ENCODE assay signal across 16 cellular contexts in the genomic region with DNA sequence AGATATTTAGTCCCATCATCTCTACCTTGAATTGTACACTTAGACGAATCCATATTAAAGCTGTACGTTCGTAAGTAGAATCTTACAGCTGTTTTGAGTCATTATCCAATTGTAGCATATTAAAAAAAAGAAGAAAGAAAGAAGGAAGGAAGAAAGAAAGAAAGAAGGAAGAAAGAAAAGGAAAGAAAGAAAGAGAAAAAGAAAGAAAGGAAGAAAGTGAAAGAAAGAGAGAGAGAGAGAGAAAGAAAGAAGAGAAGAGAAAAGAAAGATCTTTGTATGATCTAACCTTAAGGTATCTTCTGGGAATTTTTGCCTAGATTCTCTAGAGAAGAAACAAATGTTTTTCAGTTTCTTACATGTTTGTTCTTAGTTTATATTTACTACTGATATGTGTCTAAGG. TPM values are rescaled to one million over a fixed set of nuclear protein-coding genes. Genes with fewer than 3 reads are reported as not detected.
DNase-seq lines count a peak whose midpoint lies in the region; TF ChIP-seq lines count a peak whose summit lies in the region.
"Had no signal": no experiment of that assay in that cellular context is flagged by ENCODE, and none has a peak within 500 bp of the region (broad histone marks: within the 10 kb centered on the region; RNA-seq: fewer than 3 reads in every experiment).

No MANE protein-coding gene starts in this region.

- no peak overlapping the region for H3K18ac ChIP-seq in mesenchymal stem cell (ENCODE audit: low read depth in 1 of 2, low read length in 2 of 2)

- no peaks in the 10 kb centered on the region for H3K9me3 ChIP-seq in MG63
- no peaks in the 10 kb centered on the region for H3K9me3 ChIP-seq in mesenchymal stem cell (ENCODE audit: control insufficient read depth, low read length)
- no peaks in the 10 kb centered on the region for H3K9me3 ChIP-seq in thyroid gland

- H3K27me3 ChIP-seq in MG63 = no peaks in the 10 kb centered on the region
- no peaks in the 10 kb centered on the region for H3K27me3 ChIP-seq in mesenchymal stem cell (ENCODE audit: control insufficient read depth in 1 of 2, insufficient read depth in 1 of 2, low read length in 2 of 2)
- no peaks in the 10 kb centered on the region for H3K27me3 ChIP-seq in thyroid gland

- H3K4me1 ChIP-seq in mesenchymal stem cell (ENCODE audit: control insufficient read depth, insufficient read depth, low read depth, low read length) (peaks cover 1% of the 10 kb centered on the region), thyroid gland (no peaks in the 10 kb centered on the region)

- DNase-seq in MG63 (no peak), choroid plexus epithelial cell (ENCODE audit: low read depth) (no peak), mesenchymal stem cell (no peak), thyroid gland (no peak), NCI-H748 treated with DMSO at 0.1 percent for 48 hours (lab: John Stamatoyannopoulos, UW) (no peak), DMS 273 (lab: John Stamatoyannopoulos, UW; ENCODE audit: unreplicated experiment) (no peak), midbrain (lab: John Stamatoyannopoulos, UW) (no peak)
- DNase-seq: activated CD4-positive, alpha-beta T cell treated with anti-CD3 and anti-CD28 coated beads, Interleukin-2, amount 50 U/mL, for 48 hours; activated gamma-delta T cell; Calu3; glutamatergic neuron; NCI-H2227 treated with DMSO at 0.1 percent for 48 hours; posterior cingulate gyrus; stimulated activated CD4-positive, alpha-beta T cell treated with anti-CD3 and anti-CD28 coated beads, Interleukin-4, amount 100 ng/mL, for 24 hours; stimulated activated naive CD4-positive, alpha-beta T cell treated with Interleukin-2 at 50 U/mL for 16 hours had no signal

- peak overlapping the region; percentile 99 for H3K9ac ChIP-seq in mesenchymal stem cell (ENCODE audit: low read length)

- no peak overlapping the region for H2AFZ ChIP-seq in mesenchymal stem cell (ENCODE audit: low read depth, low read length)

- H3K36me3 ChIP-seq in MG63 = peaks cover 11% of the 10 kb centered on the region
- peaks cover 0 to 35% of the 10 kb centered on the region in 2 experiments for H3K36me3 ChIP-seq in mesenchymal stem cell (ENCODE audit: control insufficient read depth in 1 of 2, insufficient read depth in 2 of 2, low read depth in 1 of 2, low read length in 2 of 2)
- no peaks in the 10 kb centered on the region for H3K36me3 ChIP-seq in thyroid gland

- intact Hi-C loops in thyroid gland (cut with DNase I) = loop anchor here (5.0 kb wide), 1 partner anchor 147 kb away; no protein-coding TSS in a partner anchor

- H4K8ac ChIP-seq in mesenchymal stem cell (ENCODE audit: low read length) = no peak overlapping the region

- no peak for TF ChIP-seq POLR2A in thyroid gland (IDR thresholded peaks at IDR 0.05)

- TF ChIP-seq CTCF in choroid plexus epithelial cell (conservative IDR thresholded peaks at IDR 0.05; ENCODE audit: low read depth, low read length) (no peak), thyroid gland (IDR thresholded peaks at IDR 0.05) (no peak)

- H3K4me3 ChIP-seq in MG63 (peak overlapping the region; percentile 47), choroid plexus epithelial cell (ENCODE audit: low read depth, low read length) (peak overlapping the region; percentile 64), mesenchymal stem cell (ENCODE audit: insufficient read depth in 1 of 2, low read depth in 1 of 2, low read length in 2 of 2) (peak overlapping the region in 1 of 2 experiments; percentile 85), thyroid gland (replicated peaks in 1 of 3) (no peak overlapping the region)

- H2BK120ac ChIP-seq in mesenchymal stem cell (ENCODE audit: low read depth, low read length) = no peak overlapping the region

- no peak overlapping the region for H4K91ac ChIP-seq in mesenchymal stem cell (ENCODE audit: low read length)

- H2AK5ac ChIP-seq in mesenchymal stem cell (ENCODE audit: low read length, severe bottlenecking) = no peak overlapping the region

- H3K27ac ChIP-seq in mesenchymal stem cell (ENCODE audit: low read length, poor library complexity, severe bottlenecking) = no peak overlapping the region
- peak overlapping the region in 2 of 3 donors; percentile 32 to 60 for H3K27ac ChIP-seq in thyroid gland

- WGBS in mesenchymal stem cell = 94% methylated on average over 3 of the region's 3 CpGs
- 79 to 83% methylated on average over 3 of the region's 3 CpGs for WGBS in thyroid gland, 2 donors

- no peak overlapping the region for H3K23ac ChIP-seq in mesenchymal stem cell (ENCODE audit: low read length in 2 of 2)

- no peaks in the 10 kb centered on the region for H3K79me1 ChIP-seq in mesenchymal stem cell (replicated peaks; ENCODE audit: low read length, poor library complexity, severe bottlenecking)

- no peak overlapping the region for H3K4ac ChIP-seq in mesenchymal stem cell (ENCODE audit: low read depth in 1 of 2, low read length in 2 of 2)

- H2BK12ac ChIP-seq in mesenchymal stem cell (ENCODE audit: low read length in 2 of 2) = no peak overlapping the region

- H3K14ac ChIP-seq in mesenchymal stem cell (ENCODE audit: low read length in 2 of 2) = no peak overlapping the region

- no peak overlapping the region for H2BK15ac ChIP-seq in mesenchymal stem cell (ENCODE audit: low read depth, poor library complexity, severe bottlenecking)

- H2BK5ac ChIP-seq in mesenchymal stem cell (ENCODE audit: low read depth, low read length, poor library complexity, severe bottlenecking) = no peak overlapping the region

- no peak overlapping the region for H3K4me2 ChIP-seq in mesenchymal stem cell (ENCODE audit: low read length, poor library complexity, severe bottlenecking)

RNA-seq across cellular contexts. Expression of a gene that starts 2.5 kb away (rescaled TPM):
- total RNA-seq in MG63 (2014; rRNA removed; shearing (Covaris generic); ENCODE audit: low replicate concordance) = 129 and 159 TPM in 2 replicates
- polyA plus RNA-seq in mesenchymal stem cell (2013, experiment 1 of 2) = 62.6 TPM
- polyA plus RNA-seq in mesenchymal stem cell (2013, experiment 2 of 2) = 61.6 TPM
- 1,000 to 10,000 TPM in 2 of 4 donors, 100 to 1,000 TPM in 2; 371 to 2,364 (median 992) TPM for total RNA-seq in thyroid gland
- total RNA-seq: Calu3, OCI-LY7 had no signal

Comparison
In these comparisons a context has a peak if more than half of its experiments do, and no peak if none do; other contexts are left out.
1. H3K4me3 ChIP-seq: peak in MG63 (single experiment) and choroid plexus epithelial cell (single experiment); none in thyroid gland (0 of 3).